Comparison of ENCODE assay signal across 15 cellular contexts in genomic region chr3:14210843-14211594, GRCh38. TPM values are rescaled to one million over a fixed set of nuclear protein-coding genes. Genes with fewer than 3 reads are reported as not detected.
DNase-seq lines count a peak whose midpoint lies in the region; ATAC-seq, FAIRE-seq and TF ChIP-seq lines count a peak whose summit lies in the region.
"Had no signal": no experiment of that assay in that cellular context is flagged by ENCODE, and none has a peak within 500 bp of the region (broad histone marks: within the 10 kb centered on the region; RNA-seq: fewer than 3 reads in every experiment).

No MANE protein-coding gene starts in this region.

- POLR2A ChIA-PET in Caco-2 (lab: Charles Lee): no interaction called here

- FAIRE-seq in pancreas (lab: Jason Lieb, UNC): no peak

- H3K36me3 Mint-ChIP-seq in Caco-2 (ENCODE audit: insufficient read depth, unreplicated experiment) (no peaks in the 10 kb centered on the region), osteocyte (ENCODE audit: unreplicated experiment) (no peaks in the 10 kb centered on the region), T-helper 17 cell (ENCODE audit: low read depth) (peaks cover 2% of the 10 kb centered on the region)

- H3K36me3 ChIP-seq in Caco-2 (ENCODE audit: control insufficient read depth, insufficient read depth, low read length) (no peaks in the 10 kb centered on the region), pancreas (no peaks in the 10 kb centered on the region), sigmoid colon (no peaks in the 10 kb centered on the region)
- H3K36me3 ChIP-seq: heart left ventricle, WERI-Rb-1 had no signal

- no peaks in the 10 kb centered on the region for H3K9me3 Mint-ChIP-seq in Caco-2 (ENCODE audit: unreplicated experiment)
- H3K9me3 Mint-ChIP-seq in osteocyte (ENCODE audit: unreplicated experiment): no peaks in the 10 kb centered on the region
- H3K9me3 Mint-ChIP-seq: stimulated activated naive CD8-positive, alpha-beta T cell treated with anti-CD3 and anti-CD28 coated beads, Interleukin-15, Interleukin-2, amounts not matched to agents 100 ng/mL and 50 ng/mL, for 24 hours had no signal

- TF ChIP-seq POLR2A in sigmoid colon (IDR thresholded peaks at IDR 0.05): no peak

- no peak for TF ChIP-seq CTCF in Caco-2 (IDR thresholded peaks at IDR 0.05; ENCODE audit: insufficient read depth in 1 of 2, low read depth in 1 of 2, low read length in 1 of 2, severe bottlenecking in 1 of 2, unreplicated experiment in 1 of 2)
- TF ChIP-seq CTCF in osteocyte (IDR thresholded peaks at IDR 0.05): no peak
- TF ChIP-seq CTCF in pancreas (IDR thresholded peaks at IDR 0.05): no peak
- no peak for TF ChIP-seq CTCF in sigmoid colon (IDR thresholded peaks at IDR 0.05)

- H3K4me1 Mint-ChIP-seq in Caco-2 (ENCODE audit: low read depth, unreplicated experiment) (peaks cover 61% of the 10 kb centered on the region), osteocyte (ENCODE audit: unreplicated experiment) (peaks cover 55% of the 10 kb centered on the region), T-helper 17 cell (no peaks in the 10 kb centered on the region)

- WGBS in pancreas, 2 donors: 51 to 74% methylated on average over 4 of the region's 4 CpGs
- WGBS in sigmoid colon, 2 donors: 76 to 84% methylated on average over 4 of the region's 4 CpGs

- intact Hi-C loops in Caco-2 (cut with micrococcal nuclease; ENCODE audit: unreplicated experiment) (no loop called here), pancreas (cut with DNase I) (no loop called here), sigmoid colon (cut with DNase I) (no loop called here)

- ATAC-seq in pancreas: no peak
- no peak for ATAC-seq in GM21717 (IDR thresholded peaks at IDR 0.05; ENCODE audit: unreplicated experiment)
- ATAC-seq in T-helper 17 cell: no peak
- ATAC-seq: heart left ventricle had no signal

- H3K4me1 ChIP-seq in Caco-2 (peaks cover 74% of the 10 kb centered on the region), pancreas (no peaks in the 10 kb centered on the region), sigmoid colon (no peaks in the 10 kb centered on the region)

- no peak overlapping the region for H3K27ac ChIP-seq in pancreas
- H3K27ac ChIP-seq in sigmoid colon: no peak overlapping the region
- H3K27ac ChIP-seq: heart left ventricle, WERI-Rb-1 had no signal

- H3K4me3 ChIP-seq in Caco-2 (ENCODE audit: low read depth, low read length) (no peak overlapping the region), pancreas (no peak overlapping the region), sigmoid colon (no peak overlapping the region)
- H3K4me3 ChIP-seq: heart left ventricle, lung had no signal

- H3K27me3 Mint-ChIP-seq in Caco-2 (ENCODE audit: insufficient read depth, unreplicated experiment) (no peaks in the 10 kb centered on the region), osteocyte (ENCODE audit: unreplicated experiment) (no peaks in the 10 kb centered on the region), T-helper 17 cell (no peaks in the 10 kb centered on the region)
- H3K27me3 Mint-ChIP-seq: stimulated activated naive CD8-positive, alpha-beta T cell treated with anti-CD3 and anti-CD28 coated beads, Interleukin-15, Interleukin-2, amounts not matched to agents 100 ng/mL and 50 ng/mL, for 24 hours had no signal

- H3K27me3 ChIP-seq in Caco-2 (replicated peaks; ENCODE audit: control insufficient read depth, insufficient read depth, low read length): no peaks in the 10 kb centered on the region
- H3K27me3 ChIP-seq in pancreas: no peaks in the 10 kb centered on the region
- H3K27me3 ChIP-seq in sigmoid colon: no peaks in the 10 kb centered on the region
- H3K27me3 ChIP-seq: heart left ventricle had no signal

- H3K4me3 Mint-ChIP-seq in Caco-2 (ENCODE audit: unreplicated experiment) (no peak overlapping the region), osteocyte (ENCODE audit: unreplicated experiment) (no peak overlapping the region), T-helper 17 cell (no peak overlapping the region)
- H3K4me3 Mint-ChIP-seq: stimulated activated naive CD8-positive, alpha-beta T cell treated with anti-CD3 and anti-CD28 coated beads, Interleukin-15, Interleukin-2, amounts not matched to agents 100 ng/mL and 50 ng/mL, for 24 hours had no signal

- no peak for DNase-seq in Caco-2
- DNase-seq in OCI-M1 (lab: John Stamatoyannopoulos, UW): peak; percentile 65
- peak; percentile 71 for DNase-seq in fibroblast of gingiva (ENCODE audit: low read depth)
- no peak for DNase-seq in osteocyte (ENCODE audit: extremely low spot score, unreplicated experiment)
- DNase-seq in pancreas: no peak
- no peak for DNase-seq in sigmoid colon
- no peak for DNase-seq in T-helper 17 cell
- DNase-seq: activated CD8-positive, alpha-beta memory T cell treated with anti-CD3 and anti-CD28 coated beads, Interleukin-2, amount 50 U/mL, for 48 hours; heart left ventricle; NCI-H510A treated with DMSO at 0.1 percent for 48 hours; stimulated activated CD4-positive, alpha-beta T cell treated with anti-CD3 and anti-CD28 coated beads, Interleukin-4, amount 100 ng/mL, for 4 hours; WERI-Rb-1 had no signal

- BruUV-seq in Caco-2 (replicated peaks; lab: Mats Ljungman, UMichigan): no TSS peak

- H3K9me3 ChIP-seq in Caco-2: no peaks in the 10 kb centered on the region
- H3K9me3 ChIP-seq in pancreas: no peaks in the 10 kb centered on the region
- H3K9me3 ChIP-seq in sigmoid colon: no peaks in the 10 kb centered on the region
- no peaks in the 10 kb centered on the region for H3K9me3 ChIP-seq in T-helper 17 cell (ENCODE audit: control insufficient read depth, low read length, poor library complexity, severe bottlenecking)
- H3K9me3 ChIP-seq: heart left ventricle had no signal

- CTCF ChIA-PET in Caco-2 (lab: Charles Lee): interaction anchor here (3.8 kb wide), 1 partner anchor 7 kb away, joined by 22 read pairs; no protein-coding TSS in a partner anchor

- TF ChIP-seq EP300 in sigmoid colon (IDR thresholded peaks at IDR 0.05): no peak

- H3K27ac Mint-ChIP-seq in Caco-2 (ENCODE audit: unreplicated experiment) (peak overlapping the region; percentile 8), osteocyte (ENCODE audit: unreplicated experiment) (peak overlapping the region; percentile 86), T-helper 17 cell (no peak overlapping the region)
- H3K27ac Mint-ChIP-seq: stimulated activated naive CD8-positive, alpha-beta T cell treated with anti-CD3 and anti-CD28 coated beads, Interleukin-15, Interleukin-2, amounts not matched to agents 100 ng/mL and 50 ng/mL, for 24 hours had no signal

RNA-seq across cellular contexts. Expression of gene LSM3, which starts 32.4 kb away (rescaled TPM):
- total RNA-seq in Caco-2 (2022) (19.1 and 20.5 TPM in 2 replicates), osteocyte (9.9 and 10.0 TPM in 2 replicates), pancreas (1 to 10 TPM; 3.2 to 5.0 (median 4.3) TPM), sigmoid colon (10 to 100 TPM in 3 of 4 donors, 1 to 10 TPM in 1; 8.0 to 17.1 (median 14.9) TPM), T-helper 17 cell (1 to 10 TPM; 5.5 to 6.3 TPM)
- polyA plus RNA-seq in pancreas (1 to 10 TPM; 3.7 to 7.9 TPM), sigmoid colon (10 to 100 TPM; 15.0 to 20.4 (median 19.2) TPM)

RNA-seq across cellular contexts. Expression of gene XPC, which starts 32.6 kb away (rescaled TPM):
- total RNA-seq in Caco-2 (2022): 31.0 and 33.1 TPM in 2 replicates
- 39.4 and 41.5 TPM in 2 replicates for total RNA-seq in osteocyte
- 10 to 100 TPM; 14.2 to 29.9 (median 19.5) TPM for total RNA-seq in pancreas
- 10 to 100 TPM; 17.2 to 26.7 TPM for polyA plus RNA-seq in pancreas
- total RNA-seq in sigmoid colon: 10 to 100 TPM; 30.3 to 37.5 (median 32.6) TPM
- polyA plus RNA-seq in sigmoid colon: 10 to 100 TPM in 1 of 3 donors, 1 to 10 TPM in 2; 8.1 to 20.0 (median 9.0) TPM
- 10 to 100 TPM; 65.0 to 76.4 TPM for total RNA-seq in T-helper 17 cell

Comparison
In these comparisons a context has a peak if more than half of its experiments do, and no peak if none do; other contexts are left out.
1. DNase-seq: peak in OCI-M1 (single experiment) and fibroblast of gingiva (single experiment); none in Caco-2 (0 of 2), osteocyte (single experiment), pancreas (0 of 6), sigmoid colon (single experiment) and T-helper 17 cell (0 of 3).